In genomic region chr10:110483633-110484032, GRCh38 we compare ENCODE assay signal across 21 cellular contexts.
"Had no signal": no experiment of that assay in that cellular context is flagged by ENCODE, and none has a peak within 500 bp of the region (broad histone marks: within the 10 kb centered on the region; RNA-seq: fewer than 3 reads in every experiment).

No MANE protein-coding gene starts in this region.

- H3K9me3 Mint-ChIP-seq: activated CD4-positive, alpha-beta T cell treated with anti-CD3 and anti-CD28 coated beads, Interleukin-2, amount 10 ng/mL, durations not matched to agents 7 days and 5 days; activated CD8-positive, alpha-beta T cell treated with anti-CD3 and anti-CD28 coated beads for 36 hours; activated naive CD4-positive, alpha-beta T cell treated with anti-CD3 and anti-CD28 coated beads, Interleukin-2, amount 50 U/mL, for 72 hours; brain; dendritic cell treated with granulocyte-macrophage colony-stimulating factor and Interleukin-4, amounts not matched to agents 40 ng/mL and 50 ng/mL, for 4 days; memory B cell; nephron progenitor cell; stimulated activated effector memory CD8-positive, alpha-beta T cell treated with anti-CD3 and anti-CD28 coated beads, Interleukin-12 subunit alpha, Interleukin-12 subunit beta, amount 100 ng/mL, for 72 hours; stimulated activated naive CD8-positive, alpha-beta T cell treated with anti-CD3 and anti-CD28 coated beads, Interleukin-15, amount 100 ng/mL, for 72 hours had no signal

- H3K9me3 ChIP-seq: right lobe of liver, tibial artery had no signal

- H2AFZ ChIP-seq: parathyroid adenoma had no signal

- ATAC-seq: activated CD4-positive, CD25-positive, alpha-beta regulatory T cell treated with anti-CD3 and anti-CD28 coated beads, Interleukin-2, amount 50 U/mL, for 24 hours; activated CD8-positive, alpha-beta T cell treated with anti-CD3 and anti-CD28 coated beads for 36 hours; activated naive CD4-positive, alpha-beta T cell treated with anti-CD3 and anti-CD28 coated beads, Interleukin-2, amount 50 U/mL, for 72 hours; foreskin keratinocyte; right lobe of liver; stimulated activated effector memory CD8-positive, alpha-beta T cell treated with anti-CD3 and anti-CD28 coated beads, Interleukin-12 subunit alpha, Interleukin-12 subunit beta, amount 100 ng/mL, for 72 hours; stimulated activated naive CD8-positive, alpha-beta T cell treated with anti-CD3 and anti-CD28 coated beads, Interleukin-15, amount 100 ng/mL, for 72 hours had no signal

- H3K36me3 ChIP-seq: right lobe of liver, tibial artery had no signal

- DNase-seq: activated CD4-positive, alpha-beta T cell treated with anti-CD3 and anti-CD28 coated beads, Interleukin-2, amount 10 ng/mL, durations not matched to agents 7 days and 5 days; activated CD8-positive, alpha-beta T cell treated with anti-CD3 and anti-CD28 coated beads for 36 hours; activated gamma-delta T cell treated with Interleukin-2 at 50 U/mL for 16 hours; activated T-cell treated with anti-CD3 and anti-CD28 coated beads, Interleukin-2, amount 50 U/mL, for 1 hour; aorta; effector CD4-positive, alpha-beta T cell; foreskin keratinocyte; nephron progenitor cell; right lobe of liver; stimulated activated CD4-positive, alpha-beta T cell treated with anti-CD3 and anti-CD28 coated beads, Interleukin-2, amount 100 ng/mL, for 24 hours; stimulated activated naive CD8-positive, alpha-beta T cell treated with anti-CD3 and anti-CD28 coated beads, Interleukin-15, amount 100 ng/mL, for 72 hours; T-helper 9 cell; tibial artery had no signal

- H3K27ac ChIP-seq: foreskin keratinocyte, parathyroid adenoma, right lobe of liver, skin epidermis, tibial artery had no signal

- H3K4me1 ChIP-seq: parathyroid adenoma, right lobe of liver, tibial artery had no signal

- H3K79me2 ChIP-seq: parathyroid adenoma had no signal

- H3K4me1 Mint-ChIP-seq: activated CD4-positive, alpha-beta T cell treated with anti-CD3 and anti-CD28 coated beads, Interleukin-2, amount 10 ng/mL, durations not matched to agents 7 days and 5 days; brain had no signal

- H3K4me3 Mint-ChIP-seq: activated CD4-positive, alpha-beta T cell treated with anti-CD3 and anti-CD28 coated beads, Interleukin-2, amount 10 ng/mL, durations not matched to agents 7 days and 5 days; activated CD8-positive, alpha-beta T cell treated with anti-CD3 and anti-CD28 coated beads for 36 hours; brain; dendritic cell treated with granulocyte-macrophage colony-stimulating factor and Interleukin-4, amounts not matched to agents 40 ng/mL and 50 ng/mL, for 4 days; memory B cell; nephron progenitor cell; stimulated activated effector memory CD8-positive, alpha-beta T cell treated with anti-CD3 and anti-CD28 coated beads, Interleukin-12 subunit alpha, Interleukin-12 subunit beta, amount 100 ng/mL, for 72 hours; stimulated activated naive CD8-positive, alpha-beta T cell treated with anti-CD3 and anti-CD28 coated beads, Interleukin-15, amount 100 ng/mL, for 72 hours had no signal

- H3K27ac Mint-ChIP-seq: activated CD4-positive, alpha-beta T cell treated with anti-CD3 and anti-CD28 coated beads, Interleukin-2, amount 10 ng/mL, durations not matched to agents 7 days and 5 days; activated CD8-positive, alpha-beta T cell treated with anti-CD3 and anti-CD28 coated beads for 36 hours; dendritic cell treated with granulocyte-macrophage colony-stimulating factor and Interleukin-4, amounts not matched to agents 40 ng/mL and 50 ng/mL, for 4 days; memory B cell; nephron progenitor cell; stimulated activated effector memory CD8-positive, alpha-beta T cell treated with anti-CD3 and anti-CD28 coated beads, Interleukin-12 subunit alpha, Interleukin-12 subunit beta, amount 100 ng/mL, for 72 hours; stimulated activated naive CD8-positive, alpha-beta T cell treated with anti-CD3 and anti-CD28 coated beads, Interleukin-15, amount 100 ng/mL, for 72 hours had no signal

- H3K36me3 Mint-ChIP-seq: activated naive CD4-positive, alpha-beta T cell treated with anti-CD3 and anti-CD28 coated beads, Interleukin-2, amount 50 U/mL, for 72 hours; brain; memory B cell; stimulated activated effector memory CD8-positive, alpha-beta T cell treated with anti-CD3 and anti-CD28 coated beads, Interleukin-12 subunit alpha, Interleukin-12 subunit beta, amount 100 ng/mL, for 72 hours had no signal

- H3K27me3 ChIP-seq: foreskin keratinocyte, right lobe of liver had no signal

- H3K4me3 ChIP-seq: right lobe of liver, skin epidermis, tibial artery had no signal

- H3K9ac ChIP-seq: parathyroid adenoma had no signal
